ENCODE assay signal across 15 cellular contexts in the genomic region with DNA sequence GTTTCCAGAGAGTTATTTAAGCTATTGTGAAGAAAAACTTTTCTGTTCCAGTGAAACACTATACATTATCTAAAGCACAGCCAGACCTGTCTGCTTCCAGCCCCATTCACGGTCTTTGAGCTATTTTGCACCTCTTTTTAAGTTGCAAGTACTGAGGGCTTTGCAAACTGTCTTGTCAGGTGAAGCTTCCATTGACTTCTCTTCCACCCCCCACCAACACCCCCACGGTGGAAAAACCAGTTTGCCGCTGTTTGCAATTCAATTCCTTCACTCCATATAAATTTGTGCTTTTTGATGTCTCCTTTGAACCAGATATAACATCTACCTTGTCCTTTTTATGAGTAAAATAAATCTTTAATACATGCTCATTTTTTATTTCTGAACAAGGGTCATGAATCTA. TPM values are rescaled to one million over a fixed set of nuclear protein-coding genes. Genes with fewer than 3 reads are reported as not detected.
DNase-seq lines count a peak whose midpoint lies in the region; ATAC-seq, FAIRE-seq and TF ChIP-seq lines count a peak whose summit lies in the region.
"Had no signal": no experiment of that assay in that cellular context is flagged by ENCODE, and none has a peak within 500 bp of the region (broad histone marks: within the 10 kb centered on the region; RNA-seq: fewer than 3 reads in every experiment).

No MANE protein-coding gene starts in this region.

- intact Hi-C loops in CD4-positive, alpha-beta T cell (cut with DNase I, micrococcal nuclease): loop anchor here (5.0 to 10.0 kb wide), 2 partner anchors 309 to 1066 kb away; no protein-coding TSS in a partner anchor
- intact Hi-C loops in mammary epithelial cell (cut with micrococcal nuclease): loop anchor here (5.0 to 10.0 kb wide), 2 partner anchors 409 to 586 kb away; no protein-coding TSS in a partner anchor
- intact Hi-C loops in naive thymus-derived CD4-positive, alpha-beta T cell (cut with micrococcal nuclease): loop anchor here in 1 of 2 donors (5.0 kb wide), 1 partner anchor 114 kb away; no protein-coding TSS in a partner anchor

- peaks cover 41% of the 10 kb centered on the region for H3K27me3 Mint-ChIP-seq in CD4-positive, alpha-beta T cell
- H3K27me3 Mint-ChIP-seq in HFFc6 (ENCODE audit: insufficient read depth): no peaks in the 10 kb centered on the region; the same call in 1 of the 2 replicates
- peaks cover 17 to 48% (median 32%) of the 10 kb centered on the region in 5 donors for H3K27me3 Mint-ChIP-seq in naive thymus-derived CD4-positive, alpha-beta T cell

- H3K27ac ChIP-seq in CD4-positive, alpha-beta T cell (ENCODE audit: low read depth, low read length): no peak overlapping the region
- H3K27ac ChIP-seq in mammary epithelial cell (ENCODE audit: insufficient read depth, low read depth, low read length) (no peak overlapping the region), small intestine (ENCODE audit: low read depth in 1 of 2, low read length in 1 of 2) (no peak overlapping the region)
- H3K27ac ChIP-seq in naive thymus-derived CD4-positive, alpha-beta T cell (ENCODE audit: low read depth, low read length): no peak overlapping the region

- FAIRE-seq in small intestine (lab: Jason Lieb, UNC): no peak

- H3K9me3 ChIP-seq in CD4-positive, alpha-beta T cell (ENCODE audit: control insufficient read depth, low read length): peaks cover 10% of the 10 kb centered on the region
- H3K9me3 ChIP-seq in mammary epithelial cell (replicated peaks; ENCODE audit: insufficient read depth, low read length): peaks cover 8% of the 10 kb centered on the region
- peaks cover 0 to 9% (median 0%) of the 10 kb centered on the region in 3 experiments for H3K9me3 ChIP-seq in naive thymus-derived CD4-positive, alpha-beta T cell (ENCODE audit: control insufficient read depth in 2 of 3, low read length in 3 of 3)
- H3K9me3 ChIP-seq in small intestine (ENCODE audit: control insufficient read depth, low read depth): peaks cover 2% of the 10 kb centered on the region

- H3K36me3 ChIP-seq in mammary epithelial cell (ENCODE audit: insufficient read depth, low read length) (no peaks in the 10 kb centered on the region), small intestine (ENCODE audit: control insufficient read depth in 2 of 2, insufficient read depth in 2 of 2, low read length in 2 of 2) (no peaks in the 10 kb centered on the region)
- H3K36me3 ChIP-seq in naive thymus-derived CD4-positive, alpha-beta T cell (ENCODE audit: control insufficient read depth in 2 of 3, insufficient read depth in 3 of 3, low read length in 3 of 3): no peaks in the 10 kb centered on the region
- H3K36me3 ChIP-seq: esophagus muscularis mucosa had no signal

- peak overlapping the region; percentile 80 for H3K4me3 Mint-ChIP-seq in CD4-positive, alpha-beta T cell
- peak overlapping the region; percentile 84 for H3K4me3 Mint-ChIP-seq in HFFc6
- H3K4me3 Mint-ChIP-seq in naive thymus-derived CD4-positive, alpha-beta T cell: peak overlapping the region in 9 of 10 donors; percentile 41 to 73 (median 67)
- H3K4me3 Mint-ChIP-seq: activated naive CD4-positive, alpha-beta T cell treated with anti-CD3 and anti-CD28 coated beads, Interleukin-2, amount 10 ng/mL, durations not matched to agents 7 days and 5 days had no signal

- peaks cover 9% of the 10 kb centered on the region for H3K4me1 Mint-ChIP-seq in CD4-positive, alpha-beta T cell (ENCODE audit: low read depth)
- peaks cover 30% of the 10 kb centered on the region for H3K4me1 Mint-ChIP-seq in HFFc6 (ENCODE audit: low read depth)
- peaks cover 5 to 16% (median 9%) of the 10 kb centered on the region in 7 donors for H3K4me1 Mint-ChIP-seq in naive thymus-derived CD4-positive, alpha-beta T cell
- H3K4me1 Mint-ChIP-seq: memory B cell had no signal

- 67% methylated on average over 3 of the region's 3 CpGs for WGBS in mammary epithelial cell (ENCODE audit: low coverage, missing lambda C conversion rate)
- 70 to 74% (median 71%) methylated on average over 3 of the region's 3 CpGs for WGBS in small intestine, 3 donors

- peak overlapping the region; percentile 99 for H3K4me2 ChIP-seq in mammary epithelial cell (ENCODE audit: insufficient read depth, low read depth, low read length)

- dilution Hi-C loops in mammary epithelial cell (cut with HindIII; ENCODE audit: low sequenced_read_pairs): no loop called here

- H3K4me3 ChIP-seq in mammary epithelial cell (replicated peaks in 1 of 3; ENCODE audit: insufficient read depth in 1 of 3, low read depth in 2 of 3, low read length in 3 of 3): peak overlapping the region in 1 of 3 experiments; percentile 59
- H3K4me3 ChIP-seq in naive thymus-derived CD4-positive, alpha-beta T cell (ENCODE audit: low read length): no peak overlapping the region
- H3K4me3 ChIP-seq in small intestine (ENCODE audit: low read depth in 1 of 2, low read length in 2 of 2): no peak overlapping the region

- no peak for TF ChIP-seq CTCF in CD4-positive, alpha-beta T cell (IDR thresholded peaks at IDR 0.05)
- TF ChIP-seq CTCF in HFFc6 (IDR thresholded peaks at IDR 0.05) (no peak), mammary epithelial cell (conservative IDR thresholded peaks at IDR 0.05 in 1 of 2, IDR thresholded peaks at IDR 0.05 in 1 of 2; ENCODE audit: extremely low read depth in 1 of 2, insufficient read depth in 1 of 2, low read depth in 1 of 2, low read length in 2 of 2) (no peak)

- H3K4me1 ChIP-seq in mammary epithelial cell (ENCODE audit: insufficient read depth, low read length) (peaks cover 13% of the 10 kb centered on the region), small intestine (ENCODE audit: control insufficient read depth in 2 of 2, insufficient read depth in 1 of 2, low read depth in 1 of 2, low read length in 1 of 2) (peaks cover 0 to 5% of the 10 kb centered on the region in 2 donors)
- peaks cover 1 to 10% of the 10 kb centered on the region in 2 donors for H3K4me1 ChIP-seq in naive thymus-derived CD4-positive, alpha-beta T cell (ENCODE audit: control insufficient read depth in 2 of 2, insufficient read depth in 2 of 2, low read length in 2 of 2)

- BruUV-seq in mammary epithelial cell (replicated peaks; lab: Mats Ljungman, UMichigan): no TSS peak

- no peak overlapping the region for H2AFZ ChIP-seq in mammary epithelial cell (ENCODE audit: low read depth, low read length)

- no peak for ATAC-seq in CD4-positive, alpha-beta T cell (ENCODE audit: poor library complexity)
- no peak for ATAC-seq in naive thymus-derived CD4-positive, alpha-beta T cell
- no peak for ATAC-seq in GM21825 (IDR thresholded peaks at IDR 0.05; ENCODE audit: unreplicated experiment)
- ATAC-seq in HG02678 (IDR thresholded peaks at IDR 0.05; ENCODE audit: unreplicated experiment): no peak
- no peak for ATAC-seq in HG03039 (IDR thresholded peaks at IDR 0.05; ENCODE audit: unreplicated experiment)

- H3K27me3 ChIP-seq in CD4-positive, alpha-beta T cell (ENCODE audit: control insufficient read depth, insufficient read depth, low read length): peaks cover 38% of the 10 kb centered on the region
- H3K27me3 ChIP-seq in mammary epithelial cell (ENCODE audit: insufficient read depth, low read length) (no peaks in the 10 kb centered on the region), small intestine (ENCODE audit: control insufficient read depth in 2 of 2, insufficient read depth in 2 of 2, low read length in 2 of 2) (no peaks in the 10 kb centered on the region)
- H3K27me3 ChIP-seq in naive thymus-derived CD4-positive, alpha-beta T cell (ENCODE audit: control insufficient read depth in 2 of 2, insufficient read depth in 2 of 2, low read length in 2 of 2): peaks cover 4 to 8% of the 10 kb centered on the region in 2 donors
- H3K27me3 ChIP-seq: esophagus muscularis mucosa had no signal

- CTCF ChIA-PET in CD4-positive, alpha-beta T cell (lab: Charles Lee): no interaction called here
- CTCF ChIA-PET in mammary epithelial cell (lab: Charles Lee; ENCODE audit: low non-redundant PET): interaction anchor here (0.6 kb wide), 1 partner anchor 11 kb away, joined by 9 read pairs; no protein-coding TSS in a partner anchor
- CTCF ChIA-PET in naive thymus-derived CD4-positive, alpha-beta T cell (lab: Charles Lee): no interaction called here

- no peak overlapping the region for H3K27ac Mint-ChIP-seq in CD4-positive, alpha-beta T cell
- peak overlapping the region; percentile 61; the same call in 1 of the 2 replicates for H3K27ac Mint-ChIP-seq in HFFc6
- H3K27ac Mint-ChIP-seq in naive thymus-derived CD4-positive, alpha-beta T cell: no peak overlapping the region
- H3K27ac Mint-ChIP-seq: activated CD4-positive, alpha-beta T cell treated with anti-CD3 and anti-CD28 coated beads, Interleukin-2, amount 10 ng/mL, durations not matched to agents 24 days and 14 days; activated naive CD4-positive, alpha-beta T cell treated with anti-CD3 and anti-CD28 coated beads, Interleukin-2, amount 10 ng/mL, durations not matched to agents 7 days and 5 days; memory B cell had no signal

- H4K20me1 ChIP-seq in mammary epithelial cell (ENCODE audit: insufficient read depth, low read length): no peaks in the 10 kb centered on the region

- no peak for DNase-seq in CD4-positive, alpha-beta T cell
- DNase-seq in HFFc6: no peak
- DNase-seq in mammary epithelial cell: no peak
- no peak for DNase-seq in naive thymus-derived CD4-positive, alpha-beta T cell
- DNase-seq in small intestine: no peak
- DNase-seq: activated CD4-positive, alpha-beta T cell treated with anti-CD3 and anti-CD28 coated beads, Interleukin-2, amount 10 ng/mL, durations not matched to agents 24 days and 14 days; C1 segment of cervical spinal cord; cerebellar nuclear complex; hippocampal formation had no signal

- no peaks in the 10 kb centered on the region for H3K9me3 Mint-ChIP-seq in CD4-positive, alpha-beta T cell
- peaks cover 8% of the 10 kb centered on the region for H3K9me3 Mint-ChIP-seq in HFFc6
- peaks cover 0 to 14% (median 5%) of the 10 kb centered on the region in 11 donors for H3K9me3 Mint-ChIP-seq in naive thymus-derived CD4-positive, alpha-beta T cell

- H3K9ac ChIP-seq in mammary epithelial cell (ENCODE audit: insufficient read depth, low read length): no peak overlapping the region

- POLR2A ChIA-PET in CD4-positive, alpha-beta T cell (lab: Charles Lee): interaction anchor here (1.0 kb wide), 1 partner anchor 9 kb away, joined by 3 read pairs; no protein-coding TSS in a partner anchor
- POLR2A ChIA-PET in naive thymus-derived CD4-positive, alpha-beta T cell (lab: Charles Lee): no interaction called here

- in situ Hi-C loops in mammary epithelial cell (cut with MboI; ENCODE audit: low sequenced_read_pairs in 2 of 2): loop anchor here (5.0 to 10.0 kb wide), 3 partner anchors 184 to 306 kb away; no protein-coding TSS in a partner anchor

- no peaks in the 10 kb centered on the region for H3K36me3 Mint-ChIP-seq in CD4-positive, alpha-beta T cell (ENCODE audit: low read depth)
- peaks cover 5% of the 10 kb centered on the region; the same call in 1 of the 2 replicates for H3K36me3 Mint-ChIP-seq in HFFc6 (ENCODE audit: low read depth)
- H3K36me3 Mint-ChIP-seq in naive thymus-derived CD4-positive, alpha-beta T cell: peaks cover 0 to 12% (median 5%) of the 10 kb centered on the region in 5 donors

- no peaks in the 10 kb centered on the region for H3K79me2 ChIP-seq in mammary epithelial cell (ENCODE audit: insufficient read depth, low read length)

RNA-seq across cellular contexts. Expression of a gene that starts 15.7 kb away (rescaled TPM):
- total RNA-seq in CD4-positive, alpha-beta T cell: under 1 TPM; 0.38 to 0.89 TPM
- total RNA-seq in HFFc6 (2021; fragmentation: NEBNext Ultra II Directional; extraction: Animal tissue kit (Norgen Biotek cat#: 25700)): under 1 TPM in 5 of 6 experiments, not detected in 1; 0.09 to 0.15 (median 0.11) TPM
- total RNA-seq in mammary epithelial cell: 1 to 10 TPM in 1 of 2 donors, under 1 TPM in 1; 0.61 to 7.3 TPM
- 0.19 TPM for polyA plus RNA-seq in mammary epithelial cell
- polyA minus RNA-seq in mammary epithelial cell: not detected
- 1 to 10 TPM in 2 of 5 experiments, under 1 TPM in 2, not detected in 1; 0.24 to 5.6 (median 0.95) TPM for total RNA-seq in naive thymus-derived CD4-positive, alpha-beta T cell
- polyA plus RNA-seq in naive thymus-derived CD4-positive, alpha-beta T cell: not detected
- polyA plus RNA-seq in small intestine: 10 to 100 TPM; 13.8 to 22.0 (median 14.5) TPM
- total RNA-seq: activated CD4-positive, alpha-beta T cell treated with anti-CD3 and anti-CD28 coated beads, Interleukin-2, amount 10 ng/mL, durations not matched to agents 24 days and 14 days had no signal

RNA-seq across cellular contexts. Expression of a gene that starts 53.0 kb away (rescaled TPM):
- total RNA-seq in CD4-positive, alpha-beta T cell: 100 to 1,000 TPM; 387 to 395 TPM
- 100 to 1,000 TPM; 503 to 649 (median 589) TPM for total RNA-seq in HFFc6 (2021; fragmentation: NEBNext Ultra II Directional; extraction: Animal tissue kit (Norgen Biotek cat#: 25700))
- total RNA-seq in mammary epithelial cell: 100 to 1,000 TPM in 1 of 2 donors, 10 to 100 TPM in 1; 98.0 to 671 TPM
- polyA plus RNA-seq in mammary epithelial cell (103 TPM), small intestine (100 to 1,000 TPM in 2 of 3 donors, 10 to 100 TPM in 1; 89.2 to 260 (median 123) TPM)
- polyA minus RNA-seq in mammary epithelial cell: 163 TPM
- total RNA-seq in naive thymus-derived CD4-positive, alpha-beta T cell: 100 to 1,000 TPM; 411 to 647 (median 426) TPM
- polyA plus RNA-seq in naive thymus-derived CD4-positive, alpha-beta T cell: 100 to 1,000 TPM; 470 to 662 TPM
